ENCODE assay signal across 8 cellular contexts in genomic region chr11:79400717-79401330, GRCh38. TPM values are rescaled to one million over a fixed set of nuclear protein-coding genes. Genes with fewer than 3 reads are reported as not detected.
DNase-seq lines count a peak whose midpoint lies in the region; TF ChIP-seq lines count a peak whose summit lies in the region.

No MANE protein-coding gene starts in this region.

- no peak overlapping the region for H3K4me3 ChIP-seq in OCI-LY1 (ENCODE audit: low read depth, low read length, poor library complexity, severe bottlenecking)
- H3K4me3 ChIP-seq in esophagus squamous epithelium, result no peak overlapping the region

- no peaks in the 10 kb centered on the region for H3K27me3 ChIP-seq in OCI-LY1 (ENCODE audit: insufficient read depth, low read length)
- H3K27me3 ChIP-seq in esophagus squamous epithelium, result no peaks in the 10 kb centered on the region

- TF ChIP-seq CTCF in HFFc6 (IDR thresholded peaks at IDR 0.05) (peak; percentile 89), OCI-LY1 (IDR thresholded peaks at IDR 0.05; ENCODE audit: low read length) (peak; percentile 76), esophagus squamous epithelium (IDR thresholded peaks at IDR 0.05) (peak; percentile 36 to 85 (median 70)), progenitor cell of endocrine pancreas (IDR thresholded peaks at IDR 0.05; ENCODE audit: unreplicated experiment) (peak; percentile 78)

- no peak for TF ChIP-seq POLR2A in esophagus squamous epithelium (IDR thresholded peaks at IDR 0.05)

- peaks cover 4% of the 10 kb centered on the region for H3K9me3 Mint-ChIP-seq in activated CD4-positive, alpha-beta T cell treated with anti-CD3 and anti-CD28 coated beads, Interleukin-2, amount 10 ng/mL, durations not matched to agents 24 days and 14 days
- no peaks in the 10 kb centered on the region for H3K9me3 Mint-ChIP-seq in HFFc6
- H3K9me3 Mint-ChIP-seq in progenitor cell of endocrine pancreas (ENCODE audit: low read depth), result no peaks in the 10 kb centered on the region

- H3K27me3 Mint-ChIP-seq in activated CD4-positive, alpha-beta T cell treated with anti-CD3 and anti-CD28 coated beads, Interleukin-2, amount 10 ng/mL, durations not matched to agents 24 days and 14 days, result no peaks in the 10 kb centered on the region
- H3K27me3 Mint-ChIP-seq in HFFc6 (ENCODE audit: insufficient read depth) (no peaks in the 10 kb centered on the region), progenitor cell of endocrine pancreas (peaks cover 5% of the 10 kb centered on the region)

- H2AFZ ChIP-seq in OCI-LY1 (ENCODE audit: low read length), result no peak overlapping the region

- H3K36me3 ChIP-seq in OCI-LY1 (ENCODE audit: insufficient read depth, low read length), result no peaks in the 10 kb centered on the region
- H3K36me3 ChIP-seq in esophagus squamous epithelium, result no peaks in the 10 kb centered on the region

- H3K9ac ChIP-seq in OCI-LY1 (ENCODE audit: low read length), result no peak overlapping the region

- DNase-seq in activated CD4-positive, alpha-beta T cell treated with anti-CD3 and anti-CD28 coated beads, Interleukin-2, amount 10 ng/mL, durations not matched to agents 24 days and 14 days, result peak; percentile 56
- DNase-seq in activated CD4-positive, alpha-beta T cell treated with anti-CD3 and anti-CD28 coated beads, Interleukin-2, amount 50 U/mL, for 4 hours, result no peak
- peak; percentile 42 for DNase-seq in HFFc6
- DNase-seq in esophagus squamous epithelium (lab: John Stamatoyannopoulos, UW), result no peak
- no peak for DNase-seq in progenitor cell of endocrine pancreas (ENCODE audit: low spot score, unreplicated experiment)
- DNase-seq in posterior vena cava (ENCODE audit: low spot score), result no peak
- DNase-seq in cortex of kidney (lab: John Stamatoyannopoulos, UW), result no peak

- no peak overlapping the region for H3K27ac Mint-ChIP-seq in activated CD4-positive, alpha-beta T cell treated with anti-CD3 and anti-CD28 coated beads, Interleukin-2, amount 10 ng/mL, durations not matched to agents 24 days and 14 days
- H3K27ac Mint-ChIP-seq in HFFc6 (no peak overlapping the region), progenitor cell of endocrine pancreas (no peak overlapping the region)

- no peaks in the 10 kb centered on the region for H3K4me1 ChIP-seq in OCI-LY1 (ENCODE audit: insufficient read depth, low read length, severe bottlenecking)
- H3K4me1 ChIP-seq in esophagus squamous epithelium, result peaks cover 0 to 18% (median 0%) of the 10 kb centered on the region in 3 donors

- no peaks in the 10 kb centered on the region for H3K79me2 ChIP-seq in OCI-LY1 (ENCODE audit: insufficient read depth, low read length)

- no peaks in the 10 kb centered on the region for H3K9me2 ChIP-seq in OCI-LY1 (ENCODE audit: low read depth, low read length)

- no peaks in the 10 kb centered on the region for H3K36me3 Mint-ChIP-seq in activated CD4-positive, alpha-beta T cell treated with anti-CD3 and anti-CD28 coated beads, Interleukin-2, amount 10 ng/mL, durations not matched to agents 24 days and 14 days (ENCODE audit: low read depth)
- H3K36me3 Mint-ChIP-seq in HFFc6 (ENCODE audit: low read depth), result no peaks in the 10 kb centered on the region; the same call in none of the 2 replicates
- H3K36me3 Mint-ChIP-seq in progenitor cell of endocrine pancreas (ENCODE audit: insufficient read depth), result peaks cover 3% of the 10 kb centered on the region

- intact Hi-C loops in activated CD4-positive, alpha-beta T cell treated with anti-CD3 and anti-CD28 coated beads, Interleukin-2, amount 10 ng/mL, durations not matched to agents 24 days and 14 days (cut with micrococcal nuclease), result no loop called here
- intact Hi-C loops in esophagus squamous epithelium (cut with DNase I), result no loop called here
- intact Hi-C loops in posterior vena cava (cut with DNase I), result no loop called here

- H3K9me3 ChIP-seq in OCI-LY1 (ENCODE audit: low read length) (no peaks in the 10 kb centered on the region), esophagus squamous epithelium (no peaks in the 10 kb centered on the region)

- 73 to 76% methylated on average over 4 of the region's 4 CpGs for WGBS in esophagus squamous epithelium, 2 donors

- no peaks in the 10 kb centered on the region for H4K20me1 ChIP-seq in OCI-LY1 (ENCODE audit: insufficient read depth, low read length)

- no peak overlapping the region for H3K4me2 ChIP-seq in OCI-LY1 (ENCODE audit: low read length)

- H3F3A ChIP-seq in OCI-LY1 (ENCODE audit: insufficient read depth, low read length), result no peaks in the 10 kb centered on the region

- no peak overlapping the region for H3K4me3 Mint-ChIP-seq in activated CD4-positive, alpha-beta T cell treated with anti-CD3 and anti-CD28 coated beads, Interleukin-2, amount 10 ng/mL, durations not matched to agents 24 days and 14 days
- H3K4me3 Mint-ChIP-seq in HFFc6 (no peak overlapping the region), progenitor cell of endocrine pancreas (ENCODE audit: low read depth) (no peak overlapping the region)

- no peaks in the 10 kb centered on the region for H3K4me1 Mint-ChIP-seq in activated CD4-positive, alpha-beta T cell treated with anti-CD3 and anti-CD28 coated beads, Interleukin-2, amount 10 ng/mL, durations not matched to agents 24 days and 14 days
- peaks cover 15% of the 10 kb centered on the region for H3K4me1 Mint-ChIP-seq in HFFc6 (ENCODE audit: low read depth)
- peaks cover 7% of the 10 kb centered on the region for H3K4me1 Mint-ChIP-seq in progenitor cell of endocrine pancreas (ENCODE audit: low read depth)

- H3K27ac ChIP-seq in OCI-LY1 (ENCODE audit: low read depth, low read length, poor library complexity, severe bottlenecking), result no peak overlapping the region
- H3K27ac ChIP-seq in esophagus squamous epithelium, result no peak overlapping the region

RNA-seq across cellular contexts. Expression of gene TENM4, which starts 40.0 kb away (rescaled TPM):
- total RNA-seq in activated CD4-positive, alpha-beta T cell treated with anti-CD3 and anti-CD28 coated beads, Interleukin-2, amount 10 ng/mL, durations not matched to agents 24 days and 14 days, result not detected in 2 replicates
- total RNA-seq in HFFc6 (2021; fragmentation: NEBNext Ultra II Directional; extraction: Animal tissue kit (Norgen Biotek cat#: 25700)), result 10 to 100 TPM; 20.9 to 45.5 (median 26.5) TPM
- total RNA-seq in esophagus squamous epithelium (10 to 100 TPM in 3 of 4 donors, 1 to 10 TPM in 1; 7.7 to 39.3 (median 16.1) TPM), progenitor cell of endocrine pancreas (105 and 117 TPM in 2 replicates), posterior vena cava (1 to 10 TPM; 5.6 to 7.4 TPM)

Comparison
In these comparisons a context has a peak if more than half of its experiments do, and no peak if none do; other contexts are left out.
1. DNase-seq: peak in activated CD4-positive, alpha-beta T cell treated with anti-CD3 and anti-CD28 coated beads, Interleukin-2, amount 10 ng/mL, durations not matched to agents 24 days and 14 days (single experiment) and HFFc6 (single experiment); none in activated CD4-positive, alpha-beta T cell treated with anti-CD3 and anti-CD28 coated beads, Interleukin-2, amount 50 U/mL, for 4 hours (0 of 2), esophagus squamous epithelium (single experiment), progenitor cell of endocrine pancreas (single experiment), posterior vena cava (single experiment) and cortex of kidney (single experiment).
2. Peak in every context shown above with its lines, with median percentiles within 50 percentile points of each other: CTCF ChIP-seq.